1 cellular context compared by ENCODE assay signal in genomic region chr16:85444879-85445778, GRCh38.
TF ChIP-seq lines count a peak whose summit lies in the region.

No MANE protein-coding gene starts in this region.

TF ChIP-seq in HepG2, 621 proteins besides CTCF, POLR2A, EP300 and RAD21 (continued from another document and continues in another):
- TF ChIP-seq, protein P1, sequence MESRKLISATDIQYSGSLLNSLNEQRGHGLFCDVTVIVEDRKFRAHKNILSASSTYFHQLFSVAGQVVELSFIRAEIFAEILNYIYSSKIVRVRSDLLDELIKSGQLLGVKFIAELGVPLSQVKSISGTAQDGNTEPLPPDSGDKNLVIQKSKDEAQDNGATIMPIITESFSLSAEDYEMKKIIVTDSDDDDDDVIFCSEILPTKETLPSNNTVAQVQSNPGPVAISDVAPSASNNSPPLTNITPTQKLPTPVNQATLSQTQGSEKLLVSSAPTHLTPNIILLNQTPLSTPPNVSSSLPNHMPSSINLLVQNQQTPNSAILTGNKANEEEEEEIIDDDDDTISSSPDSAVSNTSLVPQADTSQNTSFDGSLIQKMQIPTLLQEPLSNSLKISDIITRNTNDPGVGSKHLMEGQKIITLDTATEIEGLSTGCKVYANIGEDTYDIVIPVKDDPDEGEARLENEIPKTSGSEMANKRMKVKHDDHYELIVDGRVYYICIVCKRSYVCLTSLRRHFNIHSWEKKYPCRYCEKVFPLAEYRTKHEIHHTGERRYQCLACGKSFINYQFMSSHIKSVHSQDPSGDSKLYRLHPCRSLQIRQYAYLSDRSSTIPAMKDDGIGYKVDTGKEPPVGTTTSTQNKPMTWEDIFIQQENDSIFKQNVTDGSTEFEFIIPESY (CRISPR knock-in tag; IDR thresholded peaks at IDR 0.05): 0 out of 2 replicates have a peak, but pooled peaks have one; percentile 17
- TF ChIP-seq SKIL (CRISPR knock-in tag; IDR thresholded peaks at IDR 0.05; ENCODE audit: borderline replicate concordance): no peak; the same call in 1 of the 2 replicates
- TF ChIP-seq RBFOX2 (IDR thresholded peaks at IDR 0.05; ENCODE audit: low read depth, low read length): no peak
- no peak for TF ChIP-seq ZNF276 (CRISPR knock-in tag; IDR thresholded peaks at IDR 0.05; ENCODE audit: low read depth)
- no peak for TF ChIP-seq RARG (CRISPR knock-in tag; IDR thresholded peaks at IDR 0.05; ENCODE audit: low read depth)
- no peak for TF ChIP-seq GPN1 (CRISPR knock-in tag; IDR thresholded peaks at IDR 0.05; ENCODE audit: borderline replicate concordance)
- TF ChIP-seq ZNF550 (CRISPR knock-in tag; IDR thresholded peaks at IDR 0.05; ENCODE audit: borderline replicate concordance): no peak
- 0 out of 2 replicates have a peak, but pooled peaks have one; percentile 21 for TF ChIP-seq GMEB1 (CRISPR knock-in tag; IDR thresholded peaks at IDR 0.05; ENCODE audit: borderline replicate concordance)
- TF ChIP-seq, protein P2, sequence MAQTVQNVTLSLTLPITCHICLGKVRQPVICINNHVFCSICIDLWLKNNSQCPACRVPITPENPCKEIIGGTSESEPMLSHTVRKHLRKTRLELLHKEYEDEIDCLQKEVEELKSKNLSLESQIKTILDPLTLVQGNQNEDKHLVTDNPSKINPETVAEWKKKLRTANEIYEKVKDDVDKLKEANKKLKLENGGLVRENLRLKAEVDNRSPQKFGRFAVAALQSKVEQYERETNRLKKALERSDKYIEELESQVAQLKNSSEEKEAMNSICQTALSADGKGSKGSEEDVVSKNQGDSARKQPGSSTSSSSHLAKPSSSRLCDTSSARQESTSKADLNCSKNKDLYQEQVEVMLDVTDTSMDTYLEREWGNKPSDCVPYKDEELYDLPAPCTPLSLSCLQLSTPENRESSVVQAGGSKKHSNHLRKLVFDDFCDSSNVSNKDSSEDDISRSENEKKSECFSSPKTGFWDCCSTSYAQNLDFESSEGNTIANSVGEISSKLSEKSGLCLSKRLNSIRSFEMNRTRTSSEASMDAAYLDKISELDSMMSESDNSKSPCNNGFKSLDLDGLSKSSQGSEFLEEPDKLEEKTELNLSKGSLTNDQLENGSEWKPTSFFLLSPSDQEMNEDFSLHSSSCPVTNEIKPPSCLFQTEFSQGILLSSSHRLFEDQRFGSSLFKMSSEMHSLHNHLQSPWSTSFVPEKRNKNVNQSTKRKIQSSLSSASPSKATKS (CRISPR knock-in tag; IDR thresholded peaks at IDR 0.05): 0 out of 2 replicates have a peak, but pooled peaks have one; percentile 25
- 0 out of 2 replicates have a peak, but pooled peaks have one; percentile 37 for TF ChIP-seq MYC (CRISPR knock-in tag; IDR thresholded peaks at IDR 0.05; ENCODE audit: borderline replicate concordance)
- TF ChIP-seq, protein P3, sequence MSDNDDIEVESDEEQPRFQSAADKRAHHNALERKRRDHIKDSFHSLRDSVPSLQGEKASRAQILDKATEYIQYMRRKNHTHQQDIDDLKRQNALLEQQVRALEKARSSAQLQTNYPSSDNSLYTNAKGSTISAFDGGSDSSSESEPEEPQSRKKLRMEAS (IDR thresholded peaks at IDR 0.05): peak; percentile 45; the same call in 1 of the 2 replicates
- no peak for TF ChIP-seq ZNF577 (CRISPR knock-in tag; IDR thresholded peaks at IDR 0.05; ENCODE audit: borderline replicate concordance, low read depth)
- TF ChIP-seq, protein P4, sequence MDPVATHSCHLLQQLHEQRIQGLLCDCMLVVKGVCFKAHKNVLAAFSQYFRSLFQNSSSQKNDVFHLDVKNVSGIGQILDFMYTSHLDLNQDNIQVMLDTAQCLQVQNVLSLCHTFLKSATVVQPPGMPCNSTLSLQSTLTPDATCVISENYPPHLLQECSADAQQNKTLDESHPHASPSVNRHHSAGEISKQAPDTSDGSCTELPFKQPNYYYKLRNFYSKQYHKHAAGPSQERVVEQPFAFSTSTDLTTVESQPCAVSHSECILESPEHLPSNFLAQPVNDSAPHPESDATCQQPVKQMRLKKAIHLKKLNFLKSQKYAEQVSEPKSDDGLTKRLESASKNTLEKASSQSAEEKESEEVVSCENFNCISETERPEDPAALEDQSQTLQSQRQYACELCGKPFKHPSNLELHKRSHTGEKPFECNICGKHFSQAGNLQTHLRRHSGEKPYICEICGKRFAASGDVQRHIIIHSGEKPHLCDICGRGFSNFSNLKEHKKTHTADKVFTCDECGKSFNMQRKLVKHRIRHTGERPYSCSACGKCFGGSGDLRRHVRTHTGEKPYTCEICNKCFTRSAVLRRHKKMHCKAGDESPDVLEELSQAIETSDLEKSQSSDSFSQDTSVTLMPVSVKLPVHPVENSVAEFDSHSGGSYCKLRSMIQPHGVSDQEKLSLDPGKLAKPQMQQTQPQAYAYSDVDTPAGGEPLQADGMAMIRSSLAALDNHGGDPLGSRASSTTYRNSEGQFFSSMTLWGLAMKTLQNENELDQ (CRISPR knock-in tag; IDR thresholded peaks at IDR 0.05; ENCODE audit: borderline replicate concordance): no peak
- TF ChIP-seq, protein P5, sequence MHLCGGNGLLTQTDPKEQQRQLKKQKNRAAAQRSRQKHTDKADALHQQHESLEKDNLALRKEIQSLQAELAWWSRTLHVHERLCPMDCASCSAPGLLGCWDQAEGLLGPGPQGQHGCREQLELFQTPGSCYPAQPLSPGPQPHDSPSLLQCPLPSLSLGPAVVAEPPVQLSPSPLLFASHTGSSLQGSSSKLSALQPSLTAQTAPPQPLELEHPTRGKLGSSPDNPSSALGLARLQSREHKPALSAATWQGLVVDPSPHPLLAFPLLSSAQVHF (CRISPR knock-in tag; IDR thresholded peaks at IDR 0.05): no peak
- 0 out of 2 replicates have a peak, but pooled peaks have one; percentile 25 for TF ChIP-seq ZNF710 (CRISPR knock-in tag; IDR thresholded peaks at IDR 0.05; ENCODE audit: borderline replicate concordance)
- TF ChIP-seq TCF7L2 (IDR thresholded peaks at IDR 0.05; ENCODE audit: low read depth, low read length): no peak
- peak; percentile 33; the same call in 1 of the 2 replicates for TF ChIP-seq ZFP91 (CRISPR knock-in tag; IDR thresholded peaks at IDR 0.05; ENCODE audit: borderline replicate concordance)
- TF ChIP-seq ZNF251 (CRISPR knock-in tag; IDR thresholded peaks at IDR 0.05): no peak
- TF ChIP-seq, protein P6, sequence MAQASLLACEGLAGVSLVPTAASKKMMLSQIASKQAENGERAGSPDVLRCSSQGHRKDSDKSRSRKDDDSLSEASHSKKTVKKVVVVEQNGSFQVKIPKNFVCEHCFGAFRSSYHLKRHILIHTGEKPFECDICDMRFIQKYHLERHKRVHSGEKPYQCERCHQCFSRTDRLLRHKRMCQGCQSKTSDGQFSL (CRISPR knock-in tag; IDR thresholded peaks at IDR 0.05): peak; percentile 95
- TF ChIP-seq GTF3A (CRISPR knock-in tag; conservative IDR thresholded peaks at IDR 0.05): no peak
- no peak for TF ChIP-seq SOX5 (CRISPR knock-in tag; IDR thresholded peaks at IDR 0.05; ENCODE audit: borderline replicate concordance)
- no peak for TF ChIP-seq MED13 (CRISPR knock-in tag; IDR thresholded peaks at IDR 0.05)
- TF ChIP-seq U2AF1 (optimal IDR thresholded peaks at IDR 0.05; ENCODE audit: low read depth, low read length): no peak
- peak; percentile 24; the same call in 1 of the 2 replicates for TF ChIP-seq ZNF292 (CRISPR knock-in tag; IDR thresholded peaks at IDR 0.05; ENCODE audit: borderline replicate concordance, low read depth)
- TF ChIP-seq SP140L (CRISPR knock-in tag; IDR thresholded peaks at IDR 0.05; ENCODE audit: borderline replicate concordance): no peak
- TF ChIP-seq POLR2G (IDR thresholded peaks at IDR 0.05; ENCODE audit: low read depth, low read length): no peak
- TF ChIP-seq DNMT1 (CRISPR knock-in tag; IDR thresholded peaks at IDR 0.05): no peak
- TF ChIP-seq ZNF556 (CRISPR knock-in tag; IDR thresholded peaks at IDR 0.05; ENCODE audit: borderline replicate concordance): no peak
- no peak for TF ChIP-seq NFYB (CRISPR knock-in tag; IDR thresholded peaks at IDR 0.05)
- no peak for TF ChIP-seq ZBTB38 (CRISPR knock-in tag; IDR thresholded peaks at IDR 0.05)
- TF ChIP-seq ZNF563 (CRISPR knock-in tag; IDR thresholded peaks at IDR 0.05): 0 out of 2 replicates have a peak, but pooled peaks have one; percentile 31
- TF ChIP-seq SMC3 (IDR thresholded peaks at IDR 0.05; ENCODE audit: low read length): no peak
- no peak for TF ChIP-seq ZBTB7B (CRISPR knock-in tag; IDR thresholded peaks at IDR 0.05)
